ENCODE assay signal across 9 cellular contexts in genomic region chr14:88386395-88386794, GRCh38. TPM values are rescaled to one million over a fixed set of nuclear protein-coding genes. Genes with fewer than 3 reads are reported as not detected.
DNase-seq lines count a peak whose midpoint lies in the region; ATAC-seq, FAIRE-seq and TF ChIP-seq lines count a peak whose summit lies in the region.
"Had no signal": no experiment of that assay in that cellular context is flagged by ENCODE, and none has a peak within 500 bp of the region (broad histone marks: within the 10 kb centered on the region; RNA-seq: fewer than 3 reads in every experiment).

No MANE protein-coding gene starts in this region.

- no peaks in the 10 kb centered on the region for H3K27me3 Mint-ChIP-seq in activated T-cell treated with anti-CD3 and anti-CD28 coated beads, Interleukin-2, amount 50 U/mL, for 24 hours
- no peaks in the 10 kb centered on the region for H3K27me3 Mint-ChIP-seq in activated T-helper 17 cell treated with anti-CD3 and anti-CD28 coated beads, Interleukin-2, amount 50 U/mL, for 72 hours

- H3K36me3 ChIP-seq in kidney (ENCODE audit: control insufficient read depth in 1 of 2, insufficient read depth in 2 of 2, low read length in 2 of 2), result no peaks in the 10 kb centered on the region
- H3K36me3 ChIP-seq in testis (ENCODE audit: low read depth, missing control alignments), result no peaks in the 10 kb centered on the region

- H3K4me1 Mint-ChIP-seq in activated T-cell treated with anti-CD3 and anti-CD28 coated beads, Interleukin-2, amount 50 U/mL, for 24 hours (ENCODE audit: low read depth), result peaks cover 22% of the 10 kb centered on the region
- H3K4me1 Mint-ChIP-seq in activated T-helper 17 cell treated with anti-CD3 and anti-CD28 coated beads, Interleukin-2, amount 50 U/mL, for 72 hours, result no peaks in the 10 kb centered on the region

- H3K4me3 Mint-ChIP-seq in activated T-cell treated with anti-CD3 and anti-CD28 coated beads, Interleukin-2, amount 50 U/mL, for 24 hours, result peak overlapping the region; percentile 97
- H3K4me3 Mint-ChIP-seq in activated T-helper 17 cell treated with anti-CD3 and anti-CD28 coated beads, Interleukin-2, amount 50 U/mL, for 72 hours, result peak overlapping the region; percentile 97

- peaks cover 6% of the 10 kb centered on the region for H3K36me3 Mint-ChIP-seq in activated T-cell treated with anti-CD3 and anti-CD28 coated beads, Interleukin-2, amount 50 U/mL, for 24 hours (ENCODE audit: low read depth)
- no peaks in the 10 kb centered on the region for H3K36me3 Mint-ChIP-seq in activated T-helper 17 cell treated with anti-CD3 and anti-CD28 coated beads, Interleukin-2, amount 50 U/mL, for 72 hours (ENCODE audit: low read depth)

- H3K9me3 Mint-ChIP-seq in activated T-cell treated with anti-CD3 and anti-CD28 coated beads, Interleukin-2, amount 50 U/mL, for 24 hours, result no peaks in the 10 kb centered on the region
- H3K9me3 Mint-ChIP-seq in activated T-helper 17 cell treated with anti-CD3 and anti-CD28 coated beads, Interleukin-2, amount 50 U/mL, for 72 hours, result no peaks in the 10 kb centered on the region

- TF ChIP-seq CTCF in kidney (IDR thresholded peaks at IDR 0.05; ENCODE audit: borderline replicate concordance, extremely low read depth, insufficient read depth) (no peak), testis (IDR thresholded peaks at IDR 0.05) (no peak)

- intact Hi-C loops in kidney (cut with DNase I) (no loop called here), testis (cut with DNase I; ENCODE audit: low total_unique reads) (loop anchor here (10.0 kb wide), 1 partner anchor 168 kb away; the partner anchor contains the start of gene PTPN21)

- no peaks in the 10 kb centered on the region for H3K27me3 ChIP-seq in testis

- H3K4me1 ChIP-seq in kidney (ENCODE audit: control insufficient read depth in 1 of 2, insufficient read depth in 1 of 2, low read depth in 1 of 2, low read length in 2 of 2), result peaks cover 0 to 5% of the 10 kb centered on the region in 2 donors
- peaks cover 13% of the 10 kb centered on the region for H3K4me1 ChIP-seq in testis

- FAIRE-seq in kidney (lab: Jason Lieb, UNC) (no peak), GM12892 (lab: Jason Lieb, UNC) (no peak)

- peak overlapping the region; percentile 94 to 95 for H3K4me3 ChIP-seq in kidney (ENCODE audit: low read length in 2 of 2)
- peak overlapping the region; percentile 75 to 79 for H3K4me3 ChIP-seq in testis

- H3K9ac ChIP-seq in kidney (ENCODE audit: low read length in 2 of 2), result peak overlapping the region in 1 of 2 donors; percentile 93

- H3K9me3 ChIP-seq in kidney (ENCODE audit: control insufficient read depth in 1 of 2, low read length in 2 of 2) (no peaks in the 10 kb centered on the region), testis (no peaks in the 10 kb centered on the region)

- H3K27ac ChIP-seq in kidney (ENCODE audit: low read depth in 2 of 2, low read length in 2 of 2) (no peak overlapping the region), testis (peak overlapping the region; percentile 81 to 87)

- 43% methylated on average over 6 of the region's 6 CpGs for WGBS in testis, 2 donors

- no peak overlapping the region for H3K27ac Mint-ChIP-seq in activated T-cell treated with anti-CD3 and anti-CD28 coated beads, Interleukin-2, amount 50 U/mL, for 24 hours
- peak overlapping the region; percentile 96 for H3K27ac Mint-ChIP-seq in activated T-helper 17 cell treated with anti-CD3 and anti-CD28 coated beads, Interleukin-2, amount 50 U/mL, for 72 hours

- DNase-seq in activated T-cell treated with anti-CD3 and anti-CD28 coated beads, Interleukin-2, amount 50 U/mL, for 24 hours, result no peak
- DNase-seq in activated T-cell treated with anti-CD3 and anti-CD28 coated beads, Interleukin-2, amount 50 U/mL, for 48 hours, result no peak
- DNase-seq in kidney (no peak), testis (no peak), GM12892 (ENCODE audit: insufficient read length) (no peak), dedifferentiated amniotic fluid mesenchymal stem cell (ENCODE audit: extremely low spot score) (no peak), NCI-H2196 (lab: John Stamatoyannopoulos, UW; ENCODE audit: unreplicated experiment) (no peak)
- DNase-seq: COR-L47 had no signal

- no peak for ATAC-seq in activated T-helper 17 cell treated with anti-CD3 and anti-CD28 coated beads, Interleukin-2, amount 50 U/mL, for 72 hours (replicated peaks)

- TF ChIP-seq POLR2A in testis (IDR thresholded peaks at IDR 0.05) (no peak), GM12892 (IDR thresholded peaks at IDR 0.05; ENCODE audit: low read depth, low read length) (no peak)

RNA-seq across cellular contexts. Expression of gene SPATA7, which starts 0.9 kb away (rescaled TPM):
- total RNA-seq in activated T-helper 17 cell treated with anti-CD3 and anti-CD28 coated beads, Interleukin-2, amount 50 U/mL, for 72 hours, result 1 to 10 TPM; 1.9 to 4.6 TPM
- 17.4 TPM for total RNA-seq in kidney
- 14.0 TPM for polyA plus RNA-seq in kidney (ENCODE audit: insufficient read depth, low read depth, low replicate concordance)
- 100 to 1,000 TPM in 1 of 2 donors, 10 to 100 TPM in 1; 54.8 to 113 TPM for total RNA-seq in testis
- 87.3 TPM for polyA plus RNA-seq in testis (ENCODE audit: insufficient read depth, low read depth, low replicate concordance)
- 4.0 TPM for polyA plus RNA-seq in GM12892 (2012; ENCODE audit: missing spikeins)

Comparison
In these comparisons a context has a peak if more than half of its experiments do, and no peak if none do; other contexts are left out.
1. H3K27ac ChIP-seq: peak in testis (2 of 2); none in kidney (0 of 2).